Comparison of ENCODE assay signal across 18 cellular contexts in genomic region chr11:121559812-121560211, GRCh38.
DNase-seq lines count a peak whose midpoint lies in the region; TF ChIP-seq lines count a peak whose summit lies in the region.
"Had no signal": no experiment of that assay in that cellular context is flagged by ENCODE, and none has a peak within 500 bp of the region (broad histone marks: within the 10 kb centered on the region; RNA-seq: fewer than 3 reads in every experiment).

No MANE protein-coding gene starts in this region.

- TF ChIP-seq CTCF in breast epithelium (IDR thresholded peaks at IDR 0.05) = no peak

- H3K27me3 ChIP-seq in breast epithelium = no peaks in the 10 kb centered on the region

- H3K4me1 Mint-ChIP-seq in activated naive CD8-positive, alpha-beta T cell (ENCODE audit: low read depth) = peaks cover 60% of the 10 kb centered on the region
- peaks cover 61% of the 10 kb centered on the region for H3K4me1 Mint-ChIP-seq in activated naive CD8-positive, alpha-beta T cell treated with anti-CD3 and anti-CD28 coated beads for 36 hours

- no peak overlapping the region for H3K4me3 ChIP-seq in breast epithelium
- H3K4me3 ChIP-seq: GM23248, K562 had no signal

- H3K36me3 Mint-ChIP-seq in activated naive CD8-positive, alpha-beta T cell = peaks cover 23% of the 10 kb centered on the region
- H3K36me3 Mint-ChIP-seq in activated naive CD8-positive, alpha-beta T cell treated with anti-CD3 and anti-CD28 coated beads for 36 hours = peaks cover 46% of the 10 kb centered on the region

- H3K9me3 Mint-ChIP-seq in activated naive CD8-positive, alpha-beta T cell (ENCODE audit: low read depth) = no peaks in the 10 kb centered on the region
- H3K9me3 Mint-ChIP-seq in activated naive CD8-positive, alpha-beta T cell treated with anti-CD3 and anti-CD28 coated beads for 36 hours = no peaks in the 10 kb centered on the region
- H3K9me3 Mint-ChIP-seq: CD14-positive monocyte had no signal

- H3K27ac Mint-ChIP-seq in activated naive CD8-positive, alpha-beta T cell = peak overlapping the region; percentile 61
- no peak overlapping the region for H3K27ac Mint-ChIP-seq in activated naive CD8-positive, alpha-beta T cell treated with anti-CD3 and anti-CD28 coated beads for 36 hours

- no peak for TF ChIP-seq POLR2A in breast epithelium (IDR thresholded peaks at IDR 0.05)

- no peak for DNase-seq in activated naive CD8-positive, alpha-beta T cell treated with anti-CD3 and anti-CD28 coated beads for 36 hours
- DNase-seq in NCI-H1105 treated with DMSO at 0.1 percent for 48 hours (lab: John Stamatoyannopoulos, UW) (peak; percentile 89), islet precursor cell (peak; percentile 26), HT-29 (ENCODE audit: low spot score) (no peak), breast epithelium (ENCODE audit: low spot score in 2 of 2) (no peak), NCI-H1930 (lab: John Stamatoyannopoulos, UW) (no peak)
- DNase-seq: DND-41; GM23248; HCEC 1CT; MV-4-11; NCI-H446; NK-92 treated with Interleukin-12 subunit alpha and Interleukin-12 subunit beta, amount 100 ng/mL, for 24 hours; SHP77; SK-N-SH had no signal

- no peaks in the 10 kb centered on the region for H3K27me3 Mint-ChIP-seq in activated naive CD8-positive, alpha-beta T cell
- H3K27me3 Mint-ChIP-seq in activated naive CD8-positive, alpha-beta T cell treated with anti-CD3 and anti-CD28 coated beads for 36 hours = no peaks in the 10 kb centered on the region

- H3K9me3 ChIP-seq in breast epithelium = no peaks in the 10 kb centered on the region
- H3K9me3 ChIP-seq: SK-N-SH had no signal

- no peak overlapping the region for H3K27ac ChIP-seq in breast epithelium
- H3K27ac ChIP-seq: GM23248, HL-60 had no signal

- no peak overlapping the region for H3K4me3 Mint-ChIP-seq in activated naive CD8-positive, alpha-beta T cell
- no peak overlapping the region for H3K4me3 Mint-ChIP-seq in activated naive CD8-positive, alpha-beta T cell treated with anti-CD3 and anti-CD28 coated beads for 36 hours
- H3K4me3 Mint-ChIP-seq: CD14-positive monocyte had no signal

- intact Hi-C loops in breast epithelium (cut with DNase I; ENCODE audit: low total_unique reads) = no loop called here

- no peaks in the 10 kb centered on the region for H3K4me1 ChIP-seq in breast epithelium

- no peaks in the 10 kb centered on the region for H3K36me3 ChIP-seq in breast epithelium

Comparison
In these comparisons a context has a peak if more than half of its experiments do, and no peak if none do; other contexts are left out.
1. DNase-seq: peak in NCI-H1105 treated with DMSO at 0.1 percent for 48 hours (single experiment) and islet precursor cell (single experiment); none in activated naive CD8-positive, alpha-beta T cell treated with anti-CD3 and anti-CD28 coated beads for 36 hours (single experiment), HT-29 (single experiment), breast epithelium (0 of 2) and NCI-H1930 (0 of 2).